Comparison of ENCODE assay signal across 25 cellular contexts in genomic region chr5:79395296-79395695, GRCh38.
"Had no signal": no experiment of that assay in that cellular context is flagged by ENCODE, and none has a peak within 500 bp of the region (broad histone marks: within the 10 kb centered on the region; RNA-seq: fewer than 3 reads in every experiment).

No MANE protein-coding gene starts in this region.

- H3K9me3 Mint-ChIP-seq: dendritic cell treated with granulocyte-macrophage colony-stimulating factor and Interleukin-4, amounts not matched to agents 40 ng/mL and 50 ng/mL, for 4 days; effector memory CD8-positive, alpha-beta T cell had no signal

- H3K27me3 Mint-ChIP-seq: effector memory CD8-positive, alpha-beta T cell had no signal

- H3K4me3 Mint-ChIP-seq: dendritic cell treated with granulocyte-macrophage colony-stimulating factor and Interleukin-4, amounts not matched to agents 40 ng/mL and 50 ng/mL, for 4 days; effector memory CD8-positive, alpha-beta T cell had no signal

- H3K9me3 ChIP-seq: colonic mucosa, esophagus muscularis mucosa, esophagus squamous epithelium, gastrocnemius medialis, gastroesophageal sphincter, heart left ventricle, heart right ventricle had no signal

- H3K4me1 ChIP-seq: colonic mucosa, esophagus muscularis mucosa, esophagus squamous epithelium, foreskin keratinocyte, gastrocnemius medialis, gastroesophageal sphincter had no signal

- H3K27ac ChIP-seq: colonic mucosa, coronary artery, epithelial cell of prostate, esophagus muscularis mucosa, esophagus squamous epithelium, foreskin keratinocyte, gastrocnemius medialis, gastroesophageal sphincter, heart left ventricle, heart right ventricle, hepatocyte had no signal

- H3K27ac Mint-ChIP-seq: dendritic cell treated with granulocyte-macrophage colony-stimulating factor and Interleukin-4, amounts not matched to agents 40 ng/mL and 50 ng/mL, for 4 days; effector memory CD8-positive, alpha-beta T cell had no signal

- DNase-seq: colonic mucosa; cortex of kidney; dorsolateral prefrontal cortex; effector CD4-positive, alpha-beta T cell; effector CD8-positive, alpha-beta T cell; effector memory CD4-positive, alpha-beta T cell; effector memory CD8-positive, alpha-beta T cell; erythroblast; esophagus squamous epithelium; foreskin fibroblast; foreskin keratinocyte; foreskin melanocyte; gastrocnemius medialis; glutamatergic neuron; head of caudate nucleus; heart left ventricle; heart right ventricle; hippocampal formation had no signal

- H3K36me3 ChIP-seq: colonic mucosa had no signal

- H3K4me3 ChIP-seq: colonic mucosa, coronary artery, dorsolateral prefrontal cortex, esophagus muscularis mucosa, esophagus squamous epithelium, gastrocnemius medialis, gastroesophageal sphincter, heart left ventricle, heart right ventricle, hepatocyte had no signal

- H3K27me3 ChIP-seq: colonic mucosa, dorsolateral prefrontal cortex, esophagus muscularis mucosa, esophagus squamous epithelium, foreskin keratinocyte, gastrocnemius medialis, gastroesophageal sphincter, heart left ventricle, heart right ventricle, hepatocyte had no signal

- ATAC-seq: effector memory CD8-positive, alpha-beta T cell; esophagus mucosa; foreskin keratinocyte; gastrocnemius medialis; gastroesophageal sphincter; heart left ventricle; heart right ventricle had no signal
